ENCODE assay signal across 21 cellular contexts in the genomic region with DNA sequence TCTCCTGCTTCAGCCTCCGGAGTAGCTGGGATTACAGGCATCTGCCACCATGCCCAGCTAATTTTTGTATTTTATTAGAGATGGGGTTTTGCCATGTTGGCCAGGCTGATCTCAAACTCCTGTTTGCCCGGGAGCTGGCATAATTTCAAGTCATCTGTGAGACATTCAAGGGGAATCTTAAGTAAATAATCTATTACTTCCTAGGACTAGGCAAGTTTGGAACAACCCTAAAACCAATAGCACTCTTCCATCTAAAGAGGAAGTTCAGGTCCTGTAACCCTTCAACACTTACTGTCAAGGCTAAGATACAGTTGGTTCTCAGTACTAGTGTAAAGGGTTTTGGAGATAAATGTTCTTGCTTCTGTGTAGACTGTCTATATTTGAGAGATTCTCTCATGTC.
DNase-seq lines count a peak whose midpoint lies in the region; ATAC-seq and TF ChIP-seq lines count a peak whose summit lies in the region.
"Had no signal": no experiment of that assay in that cellular context is flagged by ENCODE, and none has a peak within 500 bp of the region (broad histone marks: within the 10 kb centered on the region; RNA-seq: fewer than 3 reads in every experiment).

No MANE protein-coding gene starts in this region.

- H3K9me1 ChIP-seq in IMR-90 (ENCODE audit: insufficient read depth, low read length) = peaks cover 5% of the 10 kb centered on the region; the same call in 1 of the 2 replicates

- peak overlapping the region; percentile 99 for H3K4ac ChIP-seq in IMR-90 (ENCODE audit: low read depth, low read length)

- H3K4me1 Mint-ChIP-seq in mesothelial cell of epicardium = peaks cover 4% of the 10 kb centered on the region
- H3K4me1 Mint-ChIP-seq: activated CD4-positive, alpha-beta T cell treated with anti-CD3 and anti-CD28 coated beads, Interleukin-2, amount 10 ng/mL, durations not matched to agents 24 days and 14 days; CD4-positive, alpha-beta memory T cell; memory B cell; naive B cell had no signal

- H3K27ac ChIP-seq in ACC112 (ENCODE audit: low read depth, low read length) = peak overlapping the region; percentile 88
- peak overlapping the region; percentile 25 for H3K27ac ChIP-seq in IMR-90 (ENCODE audit: insufficient read depth, low read length)
- H3K27ac ChIP-seq in stomach = no peak overlapping the region
- H3K27ac ChIP-seq: gastrocnemius medialis, KMS-11, ovary had no signal

- no CpG with 5 or more reads among the region's 2 CpGs for WGBS in IMR-90 (ENCODE audit: extremely low coverage in 2 of 2, insufficient read length in 1 of 2), 2 experiments
- 67 to 88% (median 75%) methylated on average over 2 of the region's 2 CpGs for WGBS in stomach, 5 donors

- H3K9me3 Mint-ChIP-seq in mesothelial cell of epicardium = peaks cover 3% of the 10 kb centered on the region
- H3K9me3 Mint-ChIP-seq: activated CD4-positive, alpha-beta T cell treated with anti-CD3 and anti-CD28 coated beads, Interleukin-2, amount 10 ng/mL, durations not matched to agents 24 days and 14 days; memory B cell had no signal

- TF ChIP-seq EP300 in stomach (IDR thresholded peaks at IDR 0.05) = no peak

- no TSS peak for BruUV-seq in IMR-90 (replicated peaks; lab: Mats Ljungman, UMichigan)

- peak overlapping the region; percentile 72 for H3K56ac ChIP-seq in IMR-90 (ENCODE audit: extremely low read depth, insufficient read depth, low read length)

- H3K4me2 ChIP-seq in IMR-90 (ENCODE audit: low read depth, low read length) = no peak overlapping the region
- H3K4me2 ChIP-seq: KMS-11 had no signal

- no peaks in the 10 kb centered on the region for H3K36me3 Mint-ChIP-seq in mesothelial cell of epicardium
- H3K36me3 Mint-ChIP-seq: CD4-positive, alpha-beta memory T cell; memory B cell; naive B cell had no signal

- peak overlapping the region; percentile 100 for H2BK5ac ChIP-seq in IMR-90 (ENCODE audit: low read depth, low read length, poor library complexity, severe bottlenecking)

- TF ChIP-seq POLR2A in IMR-90 (IDR thresholded peaks at IDR 0.05; ENCODE audit: low read depth, low read length) (no peak), stomach (IDR thresholded peaks at IDR 0.05) (no peak)

- H4K8ac ChIP-seq in IMR-90 (ENCODE audit: low read depth in 2 of 2, low read length in 2 of 2) = peak overlapping the region; percentile 81 to 96

- peak overlapping the region; percentile 100 for H3K18ac ChIP-seq in IMR-90 (ENCODE audit: low read depth, low read length)

- ATAC-seq in IMR-90 (ENCODE audit: low read depth) = peak; percentile 32
- ATAC-seq in SK-N-SH treated with all-trans-retinoic acid at 6 μM for 48 hours = peak; percentile 12

- H3K79me2 ChIP-seq in ACC112 (ENCODE audit: control insufficient read depth, insufficient read depth, low read length, unreplicated experiment) = no peaks in the 10 kb centered on the region

- peaks cover 0 to 10% of the 10 kb centered on the region in 2 experiments; a peak in 1 of 4 replicates for H3K79me1 ChIP-seq in IMR-90 (ENCODE audit: low read depth in 1 of 2, low read length in 2 of 2)

- H3K14ac ChIP-seq in IMR-90 (replicated peaks; ENCODE audit: low read depth, low read length) = peak overlapping the region; percentile 97

- H3K27ac Mint-ChIP-seq in mesothelial cell of epicardium = no peak overlapping the region
- H3K27ac Mint-ChIP-seq: activated CD4-positive, alpha-beta T cell treated with anti-CD3 and anti-CD28 coated beads, Interleukin-2, amount 10 ng/mL, durations not matched to agents 24 days and 14 days; CD4-positive, alpha-beta memory T cell; dendritic cell treated with granulocyte-macrophage colony-stimulating factor and Interleukin-4, amounts not matched to agents 40 ng/mL and 50 ng/mL, for 4 days; memory B cell; naive B cell had no signal

- H2AK5ac ChIP-seq in IMR-90 (ENCODE audit: low read depth, low read length) = peak overlapping the region; percentile 90

- in situ Hi-C loops in IMR-90 (cut with MboI; ENCODE audit: low sequenced_read_pairs) = no loop called here

- no peak for TF ChIP-seq RAD21 in IMR-90 (IDR thresholded peaks at IDR 0.05; ENCODE audit: low read length)

- H3K27me3 ChIP-seq in ACC112 (ENCODE audit: insufficient read depth, low read length) (no peaks in the 10 kb centered on the region), IMR-90 (ENCODE audit: control insufficient read depth, insufficient read depth, low read length) (no peaks in the 10 kb centered on the region), BE2C (no peaks in the 10 kb centered on the region), stomach (no peaks in the 10 kb centered on the region)
- H3K27me3 ChIP-seq: gastrocnemius medialis, ovary had no signal

- no peak overlapping the region for H3K4me3 Mint-ChIP-seq in mesothelial cell of epicardium
- H3K4me3 Mint-ChIP-seq: activated CD4-positive, alpha-beta T cell treated with anti-CD3 and anti-CD28 coated beads, Interleukin-2, amount 10 ng/mL, durations not matched to agents 24 days and 14 days; CD4-positive, alpha-beta memory T cell; dendritic cell treated with granulocyte-macrophage colony-stimulating factor and Interleukin-4, amounts not matched to agents 40 ng/mL and 50 ng/mL, for 4 days; memory B cell; naive B cell had no signal

- peak overlapping the region; percentile 100 for H2BK120ac ChIP-seq in IMR-90 (ENCODE audit: low read depth, low read length)

- no peaks in the 10 kb centered on the region for H3K27me3 Mint-ChIP-seq in mesothelial cell of epicardium (ENCODE audit: low read depth)
- H3K27me3 Mint-ChIP-seq: activated CD4-positive, alpha-beta T cell treated with anti-CD3 and anti-CD28 coated beads, Interleukin-2, amount 10 ng/mL, durations not matched to agents 24 days and 14 days; CD4-positive, alpha-beta memory T cell; dendritic cell treated with granulocyte-macrophage colony-stimulating factor and Interleukin-4, amounts not matched to agents 40 ng/mL and 50 ng/mL, for 4 days; memory B cell; naive B cell had no signal

- H3K4me1 ChIP-seq in ACC112 (ENCODE audit: control insufficient read depth, insufficient read depth, low read length, unreplicated experiment) (peaks cover 29% of the 10 kb centered on the region), IMR-90 (ENCODE audit: control insufficient read depth, insufficient read depth, low read length) (peaks cover 9% of the 10 kb centered on the region), BE2C (no peaks in the 10 kb centered on the region), stomach (no peaks in the 10 kb centered on the region)
- H3K4me1 ChIP-seq: gastrocnemius medialis had no signal

- H3K4me3 ChIP-seq in ACC112 (ENCODE audit: low read depth, low read length) (no peak overlapping the region), IMR-90 (ENCODE audit: insufficient read depth, low read depth, low read length) (no peak overlapping the region), BE2C (ENCODE audit: low read depth, low read length) (no peak overlapping the region), stomach (no peak overlapping the region)
- H3K4me3 ChIP-seq: gastrocnemius medialis, ovary had no signal

- peak overlapping the region; percentile 91 for H3K23ac ChIP-seq in IMR-90 (ENCODE audit: low read depth, low read length)

- TF ChIP-seq CTCF in IMR-90 (conservative IDR thresholded peaks at IDR 0.05; ENCODE audit: low read depth, low read length) (no peak), mesothelial cell of epicardium (IDR thresholded peaks at IDR 0.05; ENCODE audit: unreplicated experiment) (no peak), BE2C (IDR thresholded peaks at IDR 0.05; ENCODE audit: low read depth, low read length) (no peak), stomach (IDR thresholded peaks at IDR 0.05) (no peak)

- H2AFZ ChIP-seq in ACC112 (ENCODE audit: low read length, unreplicated experiment) (no peak overlapping the region), IMR-90 (replicated peaks; ENCODE audit: low read length, poor library complexity) (no peak overlapping the region)

- no peaks in the 10 kb centered on the region for H4K20me1 ChIP-seq in IMR-90 (ENCODE audit: insufficient read depth, low read length)

- H4K5ac ChIP-seq in IMR-90 (ENCODE audit: low read depth, low read length) = peak overlapping the region; percentile 97; the same call in 1 of the 2 replicates

- H3K9me3 ChIP-seq in IMR-90 (ENCODE audit: control insufficient read depth, insufficient read depth, low read length) = no peaks in the 10 kb centered on the region
- no peaks in the 10 kb centered on the region for H3K9me3 ChIP-seq in BE2C
- H3K9me3 ChIP-seq in stomach = no peaks in the 10 kb centered on the region
- H3K9me3 ChIP-seq: gastrocnemius medialis, ovary had no signal

- intact Hi-C loops in IMR-90 (cut with micrococcal nuclease) = no loop called here
- intact Hi-C loops in stomach (cut with DNase I; ENCODE audit: low total_unique reads) = no loop called here

- H3K36me3 ChIP-seq in ACC112 (ENCODE audit: insufficient read depth, low read length) = no peaks in the 10 kb centered on the region
- no peaks in the 10 kb centered on the region for H3K36me3 ChIP-seq in IMR-90 (ENCODE audit: control insufficient read depth, insufficient read depth, low read length)
- H3K36me3 ChIP-seq in BE2C = no peaks in the 10 kb centered on the region
- no peaks in the 10 kb centered on the region for H3K36me3 ChIP-seq in stomach
- H3K36me3 ChIP-seq: gastrocnemius medialis, ovary had no signal

- POLR2A ChIA-PET in IMR-90 (lab: Charles Lee; ENCODE audit: unreplicated experiment) = no interaction called here

- H2AK9ac ChIP-seq in IMR-90 (replicated peaks; ENCODE audit: low read depth, low read length, poor library complexity) = no peak overlapping the region

- no peak overlapping the region for H3K9ac ChIP-seq in IMR-90 (ENCODE audit: low read depth, low read length)
- H3K9ac ChIP-seq: KMS-11 had no signal

- H2BK20ac ChIP-seq in IMR-90 (ENCODE audit: low read depth, low read length) = peak overlapping the region; percentile 100

- peak; percentile 43 for DNase-seq in IMR-90
- peak; percentile 20 for DNase-seq in glomerular visceral epithelial cell (ENCODE audit: extremely low spot score)
- DNase-seq in mesothelial cell of epicardium (ENCODE audit: low spot score in 2 of 2, unreplicated experiment in 2 of 2) = no peak
- DNase-seq in NCI-H526 treated with DMSO at 0.1 percent for 48 hours (lab: John Stamatoyannopoulos, UW) = no peak
- no peak for DNase-seq in BE2C
- DNase-seq in stomach = no peak
- DNase-seq: activated CD4-positive, alpha-beta T cell treated with anti-CD3 and anti-CD28 coated beads, Interleukin-2, amount 10 ng/mL, durations not matched to agents 24 days and 14 days; CD4-positive, alpha-beta memory T cell; gastrocnemius medialis; GOT3; naive B cell; NCI-H1417; NCI-H524 treated with DMSO at 0.1 percent for 48 hours; ovary; right cardiac atrium; SHP77 had no signal

- H2BK15ac ChIP-seq in IMR-90 (ENCODE audit: low read depth, low read length) = peak overlapping the region; percentile 91

- H4K91ac ChIP-seq in IMR-90 (ENCODE audit: insufficient read depth, low read depth, low read length) = peak overlapping the region; percentile 91

- dilution Hi-C loops in IMR-90 (cut with HindIII; ENCODE audit: low sequenced_read_pairs, unreplicated experiment) = no loop called here

- CTCF ChIA-PET in IMR-90 (lab: Yijun Ruan, JAX) = interaction anchor here (1.3 to 1.4 kb wide), 2 partner anchors 26 to 39 kb away, joined by 3 read pairs; no protein-coding TSS in a partner anchor

TF ChIP-seq in IMR-90, 13 proteins besides CTCF, POLR2A, EP300 and RAD21 (continues in another document):
- TF ChIP-seq NFE2L2 (IDR thresholded peaks at IDR 0.05; ENCODE audit: low read depth, low read length) = no peak

TF ChIP-seq in SK-N-SH treated with all-trans-retinoic acid at 6 μM for 48 hours, 23 proteins besides CTCF, POLR2A, EP300 and RAD21 (continues in another document):
- TF ChIP-seq TOX (CRISPR knock-in tag; IDR thresholded peaks at IDR 0.05; ENCODE audit: borderline replicate concordance) = no peak

Comparison
In these comparisons a context has a peak if more than half of its experiments do, and no peak if none do; other contexts are left out.
1. H3K27ac ChIP-seq: peak in ACC112 (single experiment) and IMR-90 (single experiment); none in stomach (0 of 5).
2. DNase-seq: peak in IMR-90 (single experiment) and glomerular visceral epithelial cell (single experiment); none in mesothelial cell of epicardium (0 of 2), NCI-H526 treated with DMSO at 0.1 percent for 48 hours (single experiment), BE2C (single experiment) and stomach (single experiment).